Comparison of ENCODE assay signal across 1 cellular context in genomic region chr20:18754030-18754659, GRCh38.
TF ChIP-seq lines count a peak whose summit lies in the region.

No MANE protein-coding gene starts in this region.

TF ChIP-seq in GM12878, 131 proteins besides CTCF, POLR2A, EP300 and RAD21 (continued from another document):
- TF ChIP-seq PRDM15 (CRISPR knock-in tag; IDR thresholded peaks at IDR 0.05) (no peak), NFYA (IDR thresholded peaks at IDR 0.05; ENCODE audit: borderline replicate concordance, low read depth, low read length) (no peak), YY1 (IDR thresholded peaks at IDR 0.05; ENCODE audit: low read depth, low read length) (no peak), TBL1XR1 (IDR thresholded peaks at IDR 0.05; ENCODE audit: low read depth, low read length) (peak; percentile 67; the same call in 1 of the 2 replicates), USF1 (IDR thresholded peaks at IDR 0.05; ENCODE audit: borderline replicate concordance, extremely low read length, insufficient read depth, low read depth, low read length) (no peak), ZNF622 (IDR thresholded peaks at IDR 0.05) (no peak), STAT1 (conservative IDR thresholded peaks at IDR 0.05) (no peak), ZBTB11 (CRISPR knock-in tag; IDR thresholded peaks at IDR 0.05) (no peak), IKZF1 (conservative IDR thresholded peaks at IDR 0.05) (peak; percentile 63), STAT3 (IDR thresholded peaks at IDR 0.05; ENCODE audit: low read depth, low read length) (no peak), CHD4 (IDR thresholded peaks at IDR 0.05) (no peak), RUNX3 (IDR thresholded peaks at IDR 0.05; ENCODE audit: low read length) (peak; percentile 85), TCF12 (IDR thresholded peaks at IDR 0.05; ENCODE audit: low read depth, low read length) (0 out of 2 replicates have a peak, but pooled peaks have one; percentile 72), ATF7 (IDR thresholded peaks at IDR 0.05; ENCODE audit: low read depth) (peak; percentile 57; the same call in 1 of the 2 replicates), NFIC (IDR thresholded peaks at IDR 0.05; ENCODE audit: low read depth, low read length) (peak; percentile 37; the same call in 1 of the 2 replicates), EED (IDR thresholded peaks at IDR 0.05; ENCODE audit: low read depth) (peak; percentile 17; the same call in 1 of the 2 replicates), ZBTB33 (IDR thresholded peaks at IDR 0.05) (no peak), BHLHE40 (IDR thresholded peaks at IDR 0.05; ENCODE audit: borderline replicate concordance in 1 of 2, low read depth in 2 of 2, low read length in 1 of 2) (peak in 1 of 2 experiments; percentile 34; a peak in 1 of 4 replicates), SUPT20H (IDR thresholded peaks at IDR 0.05; ENCODE audit: borderline replicate concordance, control insufficient read depth, low read depth, low read length) (no peak), JUNB (IDR thresholded peaks at IDR 0.05) (no peak), EZH2 (IDR thresholded peaks at IDR 0.05; ENCODE audit: borderline replicate concordance, control insufficient read depth, low read depth, low read length) (no peak), HDAC6 (IDR thresholded peaks at IDR 0.05; ENCODE audit: unreplicated experiment) (no peak), IRF5 (IDR thresholded peaks at IDR 0.05; ENCODE audit: borderline replicate concordance) (no peak), HSF1 (IDR thresholded peaks at IDR 0.05; ENCODE audit: low read depth, low read length) (no peak)
